ENCODE assay signal across 21 cellular contexts in genomic region chr11:92979176-92979575, GRCh38. TPM values are rescaled to one million over a fixed set of nuclear protein-coding genes. Genes with fewer than 3 reads are reported as not detected.
A peak's percentile ranks its signal among the peaks of the same experiment; 100 is the strongest.
DNase-seq lines count a peak whose midpoint lies in the region; ATAC-seq and TF ChIP-seq lines count a peak whose summit lies in the region.
"Had no signal": no experiment of that assay in that cellular context is flagged by ENCODE, and none has a peak within 500 bp of the region (broad histone marks: within the 10 kb centered on the region; RNA-seq: fewer than 3 reads in every experiment).

No MANE protein-coding gene starts in this region.

- H3K4me3 ChIP-seq in fibroblast of mammary gland (ENCODE audit: control insufficient read depth, low read depth, low read length) (no peak overlapping the region), Karpas-422 (ENCODE audit: low read length) (no peak overlapping the region)
- H3K4me3 ChIP-seq: esophagus muscularis mucosa, sigmoid colon, suprapubic skin had no signal

- no peaks in the 10 kb centered on the region for H4K20me1 ChIP-seq in Karpas-422 (ENCODE audit: insufficient read depth, low read depth, low read length)

- H3K4me2 ChIP-seq in Karpas-422 (ENCODE audit: low read depth, low read length, poor library complexity, severe bottlenecking), result no peak overlapping the region

- no peaks in the 10 kb centered on the region for H3K9me3 ChIP-seq in Karpas-422 (ENCODE audit: low read length)
- H3K9me3 ChIP-seq: Caco-2, esophagus muscularis mucosa, sigmoid colon, suprapubic skin had no signal

- H3K27me3 Mint-ChIP-seq in effector memory CD8-positive, alpha-beta T cell, result no peaks in the 10 kb centered on the region
- H3K27me3 Mint-ChIP-seq: activated CD8-positive, alpha-beta memory T cell treated with anti-CD3 and anti-CD28 coated beads, Interleukin-2, amount 10 ng/mL, durations not matched to agents 7 days and 5 days had no signal

- H3K4me1 ChIP-seq in Karpas-422 (ENCODE audit: low read length), result no peaks in the 10 kb centered on the region
- H3K4me1 ChIP-seq: Caco-2, esophagus muscularis mucosa, suprapubic skin had no signal

- H3K9ac ChIP-seq in Karpas-422 (ENCODE audit: low read length), result no peak overlapping the region

- H3K4me1 Mint-ChIP-seq in effector memory CD8-positive, alpha-beta T cell (ENCODE audit: low read depth in 2 of 2), result no peaks in the 10 kb centered on the region
- H3K4me1 Mint-ChIP-seq: activated CD8-positive, alpha-beta memory T cell treated with anti-CD3 and anti-CD28 coated beads, Interleukin-2, amount 10 ng/mL, durations not matched to agents 7 days and 5 days had no signal

- peak; percentile 9 for DNase-seq in A172 (ENCODE audit: low spot score)
- DNase-seq in GM03348 (ENCODE audit: low spot score), result peak; percentile 55
- DNase-seq in T1000 (lab: John Stamatoyannopoulos, UW), result peak; percentile 6
- DNase-seq in fibroblast of mammary gland (ENCODE audit: low read depth), result peak; percentile 64
- no peak for DNase-seq in Karpas-422
- no peak for DNase-seq in effector memory CD8-positive, alpha-beta T cell
- DNase-seq: activated CD8-positive, alpha-beta memory T cell treated with anti-CD3 and anti-CD28 coated beads, Interleukin-2, amount 10 ng/mL, durations not matched to agents 7 days and 5 days; activated effector memory CD4-positive, alpha-beta T cell treated with Interleukin-2 at 50 U/mL for 16 hours; Caco-2; H9; MM.1S; RPMI8226; sigmoid colon; stimulated activated CD4-positive, alpha-beta T cell treated with anti-CD3 and anti-CD28 coated beads, Interleukin-2, amount 100 ng/mL, for 48 hours; T-helper 1 cell had no signal

- no peaks in the 10 kb centered on the region for H3K9me2 ChIP-seq in Karpas-422 (replicated peaks; ENCODE audit: insufficient read depth, low read length)

- no peak for ATAC-seq in HG03378 (IDR thresholded peaks at IDR 0.05; ENCODE audit: unreplicated experiment)
- ATAC-seq in GM19452 (IDR thresholded peaks at IDR 0.05; ENCODE audit: unreplicated experiment), result no peak
- no peak for ATAC-seq in effector memory CD8-positive, alpha-beta T cell (replicated peaks)
- ATAC-seq: activated CD8-positive, alpha-beta memory T cell treated with anti-CD3 and anti-CD28 coated beads, Interleukin-2, amount 10 ng/mL, durations not matched to agents 7 days and 5 days had no signal

- H3K27ac ChIP-seq in Karpas-422 (ENCODE audit: low read length), result no peak overlapping the region
- H3K27ac ChIP-seq: esophagus muscularis mucosa, sigmoid colon, suprapubic skin had no signal

- H3K79me2 ChIP-seq in Karpas-422 (ENCODE audit: low read length), result no peaks in the 10 kb centered on the region

- TF ChIP-seq CTCF in fibroblast of mammary gland (conservative IDR thresholded peaks at IDR 0.05; ENCODE audit: control insufficient read depth, insufficient read depth, low read depth, low read length), result no peak

- no peak overlapping the region for H2AFZ ChIP-seq in Karpas-422 (ENCODE audit: low read length)

- no peaks in the 10 kb centered on the region for H3K36me3 Mint-ChIP-seq in effector memory CD8-positive, alpha-beta T cell (ENCODE audit: insufficient read depth)
- H3K36me3 Mint-ChIP-seq: activated CD8-positive, alpha-beta memory T cell treated with anti-CD3 and anti-CD28 coated beads, Interleukin-2, amount 10 ng/mL, durations not matched to agents 7 days and 5 days had no signal

- peaks cover 0 to 4% of the 10 kb centered on the region in 2 donors for H3K9me3 Mint-ChIP-seq in effector memory CD8-positive, alpha-beta T cell

- H3K36me3 ChIP-seq in Karpas-422 (ENCODE audit: insufficient read depth, low read length), result no peaks in the 10 kb centered on the region
- H3K36me3 ChIP-seq: esophagus muscularis mucosa, sigmoid colon, suprapubic skin had no signal

- no peak overlapping the region for H3K4me3 Mint-ChIP-seq in effector memory CD8-positive, alpha-beta T cell
- H3K4me3 Mint-ChIP-seq: activated CD8-positive, alpha-beta memory T cell treated with anti-CD3 and anti-CD28 coated beads, Interleukin-2, amount 10 ng/mL, durations not matched to agents 7 days and 5 days; dendritic cell treated with granulocyte-macrophage colony-stimulating factor and Interleukin-4, amounts not matched to agents 40 ng/mL and 50 ng/mL, for 4 days; H9 had no signal

- H3K27ac Mint-ChIP-seq in effector memory CD8-positive, alpha-beta T cell, result no peak overlapping the region
- H3K27ac Mint-ChIP-seq: activated CD8-positive, alpha-beta memory T cell treated with anti-CD3 and anti-CD28 coated beads, Interleukin-2, amount 10 ng/mL, durations not matched to agents 7 days and 5 days; dendritic cell treated with granulocyte-macrophage colony-stimulating factor and Interleukin-4, amounts not matched to agents 40 ng/mL and 50 ng/mL, for 4 days; H9 had no signal

- H3K27me3 ChIP-seq in Karpas-422 (ENCODE audit: low read length), result no peaks in the 10 kb centered on the region
- H3K27me3 ChIP-seq: esophagus muscularis mucosa, sigmoid colon, suprapubic skin had no signal

RNA-seq across cellular contexts. Expression of gene MTNR1B, which starts 9.7 kb away (rescaled TPM):
- not detected in 2 replicates for total RNA-seq in A172 (2014; rRNA removed; shearing (Covaris generic))
- total RNA-seq in Karpas-422 (2014; rRNA removed; shearing (Covaris generic); ENCODE audit: low replicate concordance), result 0.60 TPM in 1 of 2 replicates, not detected in the other
- total RNA-seq: activated CD8-positive, alpha-beta memory T cell treated with anti-CD3 and anti-CD28 coated beads, Interleukin-2, amount 10 ng/mL, durations not matched to agents 7 days and 5 days; Caco-2; esophagus muscularis mucosa; H9; occipital lobe; sigmoid colon; suprapubic skin had no signal

Comparison
In these comparisons a context has a peak if more than half of its experiments do, and no peak if none do; other contexts are left out.
1. DNase-seq: peak in A172 (single experiment), GM03348 (single experiment), T1000 (single experiment) and fibroblast of mammary gland (single experiment); none in Karpas-422 (single experiment) and effector memory CD8-positive, alpha-beta T cell (0 of 3).